In genomic region chr13:113936166-113936565, GRCh38 we compare ENCODE assay signal across 1 cellular context.
TF ChIP-seq lines count a peak whose summit lies in the region.

No MANE protein-coding gene starts in this region.

TF ChIP-seq in IMR-90, 13 proteins besides CTCF, POLR2A, EP300 and RAD21 (continued from another document):
- TF ChIP-seq ELK1 (IDR thresholded peaks at IDR 0.05; ENCODE audit: borderline replicate concordance, low read depth, low read length) = no peak
- no peak for TF ChIP-seq RCOR1 (IDR thresholded peaks at IDR 0.05; ENCODE audit: insufficient replicate concordance, low read length)
- TF ChIP-seq SMC3 (IDR thresholded peaks at IDR 0.05; ENCODE audit: low read depth, low read length) = no peak
- no peak for TF ChIP-seq MAFK (IDR thresholded peaks at IDR 0.05; ENCODE audit: low read depth, low read length)
- no peak for TF ChIP-seq USF2 (IDR thresholded peaks at IDR 0.05; ENCODE audit: low read depth, low read length)
- no peak for TF ChIP-seq RFX5 (IDR thresholded peaks at IDR 0.05; ENCODE audit: low read depth, low read length)
